Comparison of ENCODE assay signal across 1 cellular context in the genomic region with DNA sequence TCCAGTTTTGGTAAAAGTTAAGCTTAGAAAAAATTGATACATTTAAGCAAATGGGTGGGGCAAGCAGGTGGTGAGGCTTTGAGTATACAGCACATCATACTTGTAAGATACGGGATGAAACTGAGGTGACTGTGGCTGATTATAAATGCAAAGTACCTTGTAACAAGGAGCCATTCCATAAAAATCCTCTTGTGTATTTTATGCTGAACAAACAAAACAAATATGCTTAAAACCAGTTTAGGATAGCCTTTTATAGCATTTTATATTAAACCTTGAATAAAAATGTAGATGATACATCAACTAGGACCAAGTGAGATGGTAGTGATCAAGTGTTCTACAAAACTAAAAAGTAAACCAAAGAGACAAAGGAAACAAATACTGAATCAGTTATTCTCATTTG.
TF ChIP-seq lines count a peak whose summit lies in the region.

No MANE protein-coding gene starts in this region.

TF ChIP-seq in GM23338, 12 proteins besides CTCF, POLR2A, EP300 and RAD21 (continued from another document):
- TF ChIP-seq, protein P1, sequence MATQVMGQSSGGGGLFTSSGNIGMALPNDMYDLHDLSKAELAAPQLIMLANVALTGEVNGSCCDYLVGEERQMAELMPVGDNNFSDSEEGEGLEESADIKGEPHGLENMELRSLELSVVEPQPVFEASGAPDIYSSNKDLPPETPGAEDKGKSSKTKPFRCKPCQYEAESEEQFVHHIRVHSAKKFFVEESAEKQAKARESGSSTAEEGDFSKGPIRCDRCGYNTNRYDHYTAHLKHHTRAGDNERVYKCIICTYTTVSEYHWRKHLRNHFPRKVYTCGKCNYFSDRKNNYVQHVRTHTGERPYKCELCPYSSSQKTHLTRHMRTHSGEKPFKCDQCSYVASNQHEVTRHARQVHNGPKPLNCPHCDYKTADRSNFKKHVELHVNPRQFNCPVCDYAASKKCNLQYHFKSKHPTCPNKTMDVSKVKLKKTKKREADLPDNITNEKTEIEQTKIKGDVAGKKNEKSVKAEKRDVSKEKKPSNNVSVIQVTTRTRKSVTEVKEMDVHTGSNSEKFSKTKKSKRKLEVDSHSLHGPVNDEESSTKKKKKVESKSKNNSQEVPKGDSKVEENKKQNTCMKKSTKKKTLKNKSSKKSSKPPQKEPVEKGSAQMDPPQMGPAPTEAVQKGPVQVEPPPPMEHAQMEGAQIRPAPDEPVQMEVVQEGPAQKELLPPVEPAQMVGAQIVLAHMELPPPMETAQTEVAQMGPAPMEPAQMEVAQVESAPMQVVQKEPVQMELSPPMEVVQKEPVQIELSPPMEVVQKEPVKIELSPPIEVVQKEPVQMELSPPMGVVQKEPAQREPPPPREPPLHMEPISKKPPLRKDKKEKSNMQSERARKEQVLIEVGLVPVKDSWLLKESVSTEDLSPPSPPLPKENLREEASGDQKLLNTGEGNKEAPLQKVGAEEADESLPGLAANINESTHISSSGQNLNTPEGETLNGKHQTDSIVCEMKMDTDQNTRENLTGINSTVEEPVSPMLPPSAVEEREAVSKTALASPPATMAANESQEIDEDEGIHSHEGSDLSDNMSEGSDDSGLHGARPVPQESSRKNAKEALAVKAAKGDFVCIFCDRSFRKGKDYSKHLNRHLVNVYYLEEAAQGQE (IDR thresholded peaks at IDR 0.05; ENCODE audit: unreplicated experiment) = no peak
- TF ChIP-seq NANOG (IDR thresholded peaks at IDR 0.05; ENCODE audit: borderline replicate concordance) (no peak), EZH2phosphoT487 (IDR thresholded peaks at IDR 0.05; ENCODE audit: unreplicated experiment) (no peak), EZH2 (IDR thresholded peaks at IDR 0.05; ENCODE audit: low read depth, unreplicated experiment) (no peak), STAT1 (IDR thresholded peaks at IDR 0.05; ENCODE audit: unreplicated experiment) (no peak)
- TF ChIP-seq, protein P2, sequence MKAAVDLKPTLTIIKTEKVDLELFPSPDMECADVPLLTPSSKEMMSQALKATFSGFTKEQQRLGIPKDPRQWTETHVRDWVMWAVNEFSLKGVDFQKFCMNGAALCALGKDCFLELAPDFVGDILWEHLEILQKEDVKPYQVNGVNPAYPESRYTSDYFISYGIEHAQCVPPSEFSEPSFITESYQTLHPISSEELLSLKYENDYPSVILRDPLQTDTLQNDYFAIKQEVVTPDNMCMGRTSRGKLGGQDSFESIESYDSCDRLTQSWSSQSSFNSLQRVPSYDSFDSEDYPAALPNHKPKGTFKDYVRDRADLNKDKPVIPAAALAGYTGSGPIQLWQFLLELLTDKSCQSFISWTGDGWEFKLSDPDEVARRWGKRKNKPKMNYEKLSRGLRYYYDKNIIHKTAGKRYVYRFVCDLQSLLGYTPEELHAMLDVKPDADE (IDR thresholded peaks at IDR 0.05) = no peak
